In the genomic region with DNA sequence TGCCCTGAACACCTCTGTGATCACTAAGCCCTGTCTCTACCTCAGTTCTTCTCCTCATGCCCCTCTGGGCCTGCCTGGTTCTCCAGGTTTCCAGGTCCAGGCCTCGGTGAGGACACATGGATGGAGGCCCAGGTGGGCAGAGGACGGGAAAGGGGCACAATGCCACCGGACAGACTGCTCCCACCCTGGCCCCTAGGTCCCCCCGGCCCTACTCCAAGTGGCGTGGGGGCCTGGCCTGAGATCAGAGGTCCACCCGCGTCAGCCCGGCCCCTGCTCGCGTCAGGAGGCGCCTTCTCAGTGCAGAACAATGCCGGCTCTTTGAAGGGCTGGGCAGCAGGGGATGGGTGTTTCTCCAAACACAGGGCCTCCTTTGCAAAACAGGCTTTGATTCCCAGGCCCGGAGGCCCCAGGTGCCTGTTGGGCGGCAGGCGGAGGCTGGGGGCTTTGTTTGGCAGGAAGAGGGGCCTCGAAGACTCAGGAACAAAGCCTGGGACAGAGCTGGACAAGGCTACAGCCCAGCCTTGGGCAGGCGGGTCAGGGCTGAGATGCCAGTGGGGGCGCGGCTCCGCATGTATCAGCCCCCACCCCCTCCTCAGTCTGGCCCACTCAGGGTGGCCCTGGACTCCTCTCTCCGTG, we compare ENCODE assay signal across 22 cellular contexts.
DNase-seq lines count a peak whose midpoint lies in the region; ATAC-seq and TF ChIP-seq lines count a peak whose summit lies in the region.
"Had no signal": no experiment of that assay in that cellular context is flagged by ENCODE, and none has a peak within 500 bp of the region (broad histone marks: within the 10 kb centered on the region; RNA-seq: fewer than 3 reads in every experiment).

No MANE protein-coding gene starts in this region.

- H3K27ac ChIP-seq in ectodermal cell (ENCODE audit: insufficient read depth, low read depth, low read length, poor library complexity, severe bottlenecking) (peak overlapping the region; percentile 72), SJCRH30 (no peak overlapping the region), smooth muscle cell (ENCODE audit: low read depth) (no peak overlapping the region)
- no peak overlapping the region for H3K27ac ChIP-seq in naive thymus-derived CD4-positive, alpha-beta T cell (ENCODE audit: low read depth, low read length)
- H3K27ac ChIP-seq: A549, heart right ventricle, transverse colon had no signal

- H3K4me1 ChIP-seq in ectodermal cell (ENCODE audit: control insufficient read depth, insufficient read depth, low read length) = peaks cover 32% of the 10 kb centered on the region
- H3K4me1 ChIP-seq in naive thymus-derived CD4-positive, alpha-beta T cell (ENCODE audit: control insufficient read depth in 2 of 2, insufficient read depth in 2 of 2, low read length in 2 of 2) = peaks cover 17 to 21% of the 10 kb centered on the region in 2 donors
- H3K4me1 ChIP-seq in SJCRH30 = peaks cover 14% of the 10 kb centered on the region
- peaks cover 21% of the 10 kb centered on the region for H3K4me1 ChIP-seq in smooth muscle cell (ENCODE audit: low read depth)
- H3K4me1 ChIP-seq: heart right ventricle had no signal

- WGBS in ectodermal cell, 2 experiments = 44 to 47% methylated on average over 21 of the region's 21 CpGs
- 84% methylated on average over 21 of the region's 21 CpGs for WGBS in smooth muscle cell (ENCODE audit: low lambda C conversion rate)

- no peak for TF ChIP-seq CTCF in smooth muscle cell (IDR thresholded peaks at IDR 0.05; ENCODE audit: borderline replicate concordance, insufficient read depth, poor library complexity, severe bottlenecking)

- H3K27me3 ChIP-seq in ectodermal cell (ENCODE audit: control insufficient read depth, insufficient read depth, low read length, poor library complexity, severe bottlenecking) (no peaks in the 10 kb centered on the region), SJCRH30 (no peaks in the 10 kb centered on the region), smooth muscle cell (ENCODE audit: low read depth) (no peaks in the 10 kb centered on the region)
- no peaks in the 10 kb centered on the region for H3K27me3 ChIP-seq in naive thymus-derived CD4-positive, alpha-beta T cell (ENCODE audit: control insufficient read depth in 2 of 2, insufficient read depth in 2 of 2, low read length in 2 of 2)
- H3K27me3 ChIP-seq: heart right ventricle, MG63, transverse colon had no signal

- peak overlapping the region; percentile 28 for H3K27ac Mint-ChIP-seq in activated naive CD8-positive, alpha-beta T cell
- no peak overlapping the region for H3K27ac Mint-ChIP-seq in activated naive CD8-positive, alpha-beta T cell treated with anti-CD3 and anti-CD28 coated beads, Interleukin-2, amount 50 U/mL, for 24 hours
- H3K27ac Mint-ChIP-seq in naive thymus-derived CD4-positive, alpha-beta T cell = peak overlapping the region in 8 of 9 donors; percentile 52 to 94 (median 86)
- H3K27ac Mint-ChIP-seq: activated T-helper 1 cell treated with anti-CD3 and anti-CD28 coated beads, Interleukin-12 subunit alpha, Interleukin-12 subunit beta, Interleukin-2, Interleukin-4 antibody, amounts not matched to agents 30 ng/mL and 10 ng/mL and 1 ng/mL, durations not matched to agents 14 hours and 24 hours and 36 hours; B cell had no signal

- CTCF ChIA-PET in naive thymus-derived CD4-positive, alpha-beta T cell (lab: Charles Lee) = no interaction called here

- no peak overlapping the region for H2AFZ ChIP-seq in smooth muscle cell (ENCODE audit: low read depth)

- H3K4me1 Mint-ChIP-seq in activated naive CD8-positive, alpha-beta T cell (ENCODE audit: low read depth) = peaks cover 17% of the 10 kb centered on the region
- peaks cover 7% of the 10 kb centered on the region for H3K4me1 Mint-ChIP-seq in activated naive CD8-positive, alpha-beta T cell treated with anti-CD3 and anti-CD28 coated beads, Interleukin-2, amount 50 U/mL, for 24 hours
- H3K4me1 Mint-ChIP-seq in naive thymus-derived CD4-positive, alpha-beta T cell = peaks cover 10 to 30% (median 21%) of the 10 kb centered on the region in 7 donors

- H3K27me3 Mint-ChIP-seq in activated naive CD8-positive, alpha-beta T cell = no peaks in the 10 kb centered on the region
- H3K27me3 Mint-ChIP-seq in activated naive CD8-positive, alpha-beta T cell treated with anti-CD3 and anti-CD28 coated beads, Interleukin-2, amount 50 U/mL, for 24 hours = no peaks in the 10 kb centered on the region
- peaks cover 0 to 2% (median 0%) of the 10 kb centered on the region in 5 donors for H3K27me3 Mint-ChIP-seq in naive thymus-derived CD4-positive, alpha-beta T cell

- H3K79me2 ChIP-seq in smooth muscle cell (ENCODE audit: low read depth) = no peaks in the 10 kb centered on the region

- H3K4me2 ChIP-seq in smooth muscle cell = no peak overlapping the region
- H3K4me2 ChIP-seq: A549 had no signal

- no peak overlapping the region for H3K9ac ChIP-seq in smooth muscle cell (ENCODE audit: low read depth)

- intact Hi-C loops in naive thymus-derived CD4-positive, alpha-beta T cell (cut with micrococcal nuclease) = no loop called here

- H3K36me3 ChIP-seq in ectodermal cell (ENCODE audit: control insufficient read depth, insufficient read depth, low read length) (no peaks in the 10 kb centered on the region), SJCRH30 (no peaks in the 10 kb centered on the region), smooth muscle cell (ENCODE audit: low read depth) (no peaks in the 10 kb centered on the region)
- no peaks in the 10 kb centered on the region for H3K36me3 ChIP-seq in naive thymus-derived CD4-positive, alpha-beta T cell (ENCODE audit: control insufficient read depth in 2 of 3, insufficient read depth in 3 of 3, low read length in 3 of 3)
- H3K36me3 ChIP-seq: heart right ventricle, MG63, transverse colon had no signal

- H3K4me3 ChIP-seq in ectodermal cell (ENCODE audit: insufficient read depth, low read depth, low read length) = no peak overlapping the region
- no peak overlapping the region for H3K4me3 ChIP-seq in naive thymus-derived CD4-positive, alpha-beta T cell (ENCODE audit: low read length)
- no peak overlapping the region for H3K4me3 ChIP-seq in SJCRH30
- H3K4me3 ChIP-seq in smooth muscle cell = no peak overlapping the region
- H3K4me3 ChIP-seq: A549, heart right ventricle, MG63, transverse colon had no signal

- no peaks in the 10 kb centered on the region for H3K9me3 Mint-ChIP-seq in activated naive CD8-positive, alpha-beta T cell (ENCODE audit: low read depth)
- no peaks in the 10 kb centered on the region for H3K9me3 Mint-ChIP-seq in activated naive CD8-positive, alpha-beta T cell treated with anti-CD3 and anti-CD28 coated beads, Interleukin-2, amount 50 U/mL, for 24 hours
- H3K9me3 Mint-ChIP-seq in naive thymus-derived CD4-positive, alpha-beta T cell = no peaks in the 10 kb centered on the region
- H3K9me3 Mint-ChIP-seq: activated naive CD4-positive, alpha-beta T cell treated with anti-CD3 and anti-CD28 coated beads, Interleukin-2, amount 50 U/mL, for 72 hours; activated T-helper 1 cell treated with anti-CD3 and anti-CD28 coated beads, Interleukin-12 subunit alpha, Interleukin-12 subunit beta, Interleukin-2, Interleukin-4 antibody, amounts not matched to agents 30 ng/mL and 10 ng/mL and 1 ng/mL, durations not matched to agents 14 hours and 24 hours and 36 hours had no signal

- no peaks in the 10 kb centered on the region for H4K20me1 ChIP-seq in smooth muscle cell (ENCODE audit: low read depth)

- H3K9me3 ChIP-seq in ectodermal cell (ENCODE audit: control insufficient read depth, low read length) (no peaks in the 10 kb centered on the region), SJCRH30 (replicated peaks) (no peaks in the 10 kb centered on the region), smooth muscle cell (replicated peaks; ENCODE audit: low read depth) (no peaks in the 10 kb centered on the region)
- H3K9me3 ChIP-seq in naive thymus-derived CD4-positive, alpha-beta T cell (ENCODE audit: control insufficient read depth in 2 of 3, low read length in 3 of 3) = no peaks in the 10 kb centered on the region
- H3K9me3 ChIP-seq: A549, heart right ventricle, MG63, transverse colon had no signal

- H3K4me3 Mint-ChIP-seq in activated naive CD8-positive, alpha-beta T cell = no peak overlapping the region
- no peak overlapping the region for H3K4me3 Mint-ChIP-seq in activated naive CD8-positive, alpha-beta T cell treated with anti-CD3 and anti-CD28 coated beads, Interleukin-2, amount 50 U/mL, for 24 hours
- peak overlapping the region in 2 of 10 donors; percentile 37 to 63 for H3K4me3 Mint-ChIP-seq in naive thymus-derived CD4-positive, alpha-beta T cell
- H3K4me3 Mint-ChIP-seq: activated T-helper 1 cell treated with anti-CD3 and anti-CD28 coated beads, Interleukin-12 subunit alpha, Interleukin-12 subunit beta, Interleukin-2, Interleukin-4 antibody, amounts not matched to agents 30 ng/mL and 10 ng/mL and 1 ng/mL, durations not matched to agents 14 hours and 24 hours and 36 hours; B cell had no signal

- POLR2A ChIA-PET in naive thymus-derived CD4-positive, alpha-beta T cell (lab: Charles Lee) = no interaction called here

- no peak for ATAC-seq in activated naive CD8-positive, alpha-beta T cell treated with anti-CD3 and anti-CD28 coated beads, Interleukin-2, amount 50 U/mL, for 24 hours
- no peak for ATAC-seq in naive thymus-derived CD4-positive, alpha-beta T cell
- no peak for ATAC-seq in GM21515 (IDR thresholded peaks at IDR 0.05; ENCODE audit: unreplicated experiment)
- ATAC-seq: A549; activated naive CD4-positive, alpha-beta T cell treated with anti-CD3 and anti-CD28 coated beads, Interleukin-2, amount 50 U/mL, for 72 hours; heart right ventricle; Right ventricle myocardium inferior had no signal

- no peak for DNase-seq in activated naive CD8-positive, alpha-beta T cell treated with anti-CD3 and anti-CD28 coated beads, Interleukin-2, amount 50 U/mL, for 24 hours
- DNase-seq in naive thymus-derived CD4-positive, alpha-beta T cell = no peak
- no peak for DNase-seq in stimulated activated CD4-positive, alpha-beta T cell treated with anti-CD3 and anti-CD28 coated beads, Interleukin-12 subunit alpha, Interleukin-12 subunit beta, amount 100 ng/mL, for 4 hours
- DNase-seq in SJCRH30 = no peak
- no peak for DNase-seq in smooth muscle cell (lab: John Stamatoyannopoulos, UW; ENCODE audit: unreplicated experiment)
- DNase-seq: DMS53; effector CD4-positive, alpha-beta T cell; GDM1; heart right ventricle; KBM-7; NCI-H446; OCI-M1; transverse colon had no signal

- no peaks in the 10 kb centered on the region for H3K36me3 Mint-ChIP-seq in activated naive CD8-positive, alpha-beta T cell
- H3K36me3 Mint-ChIP-seq in activated naive CD8-positive, alpha-beta T cell treated with anti-CD3 and anti-CD28 coated beads, Interleukin-2, amount 50 U/mL, for 24 hours (ENCODE audit: low read depth) = no peaks in the 10 kb centered on the region
- no peaks in the 10 kb centered on the region for H3K36me3 Mint-ChIP-seq in naive thymus-derived CD4-positive, alpha-beta T cell
- H3K36me3 Mint-ChIP-seq: activated naive CD4-positive, alpha-beta T cell treated with anti-CD3 and anti-CD28 coated beads, Interleukin-2, amount 50 U/mL, for 72 hours had no signal

- H3F3A ChIP-seq in smooth muscle cell (ENCODE audit: low read depth) = no peaks in the 10 kb centered on the region
